Comparison of ENCODE assay signal across 9 cellular contexts in genomic region chr2:219308142-219309093, GRCh38. TPM values are rescaled to one million over a fixed set of nuclear protein-coding genes. Genes with fewer than 3 reads are reported as not detected.
DNase-seq lines count a peak whose midpoint lies in the region; ATAC-seq and TF ChIP-seq lines count a peak whose summit lies in the region.
"Had no signal": no experiment of that assay in that cellular context is flagged by ENCODE, and none has a peak within 500 bp of the region (broad histone marks: within the 10 kb centered on the region; RNA-seq: fewer than 3 reads in every experiment).

No MANE protein-coding gene starts in this region.

- H4K91ac ChIP-seq in neuronal stem cell (ENCODE audit: low read depth, low read length, poor library complexity): no peak overlapping the region

- H2BK15ac ChIP-seq in neuronal stem cell (ENCODE audit: low read length): no peak overlapping the region

- ATAC-seq in PC-3 (peak; percentile 96), GM19467 (IDR thresholded peaks at IDR 0.05; ENCODE audit: unreplicated experiment) (no peak), GM18861 (IDR thresholded peaks at IDR 0.05; ENCODE audit: unreplicated experiment) (no peak)
- peak; percentile 86 to 89 for ATAC-seq in activated T-cell treated with anti-CD3 and anti-CD28 coated beads, Interleukin-2, amount 50 U/mL, for 72 hours (replicated peaks in 1 of 2)

- POLR2A ChIA-PET in PC-3 (lab: Charles Lee; ENCODE audit: unreplicated experiment): no interaction called here

- H3K4me3 ChIP-seq in HAP-1 (no peak overlapping the region), PC-3 (ENCODE audit: low read length) (peak overlapping the region; percentile 57), fibroblast of pulmonary artery (replicated peaks; ENCODE audit: low read depth, low read length) (peak overlapping the region; percentile 29), neuronal stem cell (ENCODE audit: low read length in 2 of 2) (peak overlapping the region in 1 of 2 donors; percentile 62)

- no peaks in the 10 kb centered on the region for H3K9me2 ChIP-seq in PC-3 (replicated peaks; ENCODE audit: low read length)

- no peak overlapping the region for H3K4ac ChIP-seq in neuronal stem cell (ENCODE audit: low read length)

- H3K4me1 ChIP-seq in HAP-1: no peaks in the 10 kb centered on the region
- H3K4me1 ChIP-seq in PC-3 (ENCODE audit: insufficient read depth, low read length): peaks cover 13% of the 10 kb centered on the region
- H3K4me1 ChIP-seq in neuronal stem cell (ENCODE audit: control insufficient read depth in 2 of 2, insufficient read depth in 1 of 2, low read depth in 1 of 2, low read length in 2 of 2): peaks cover 8 to 9% of the 10 kb centered on the region in 2 donors

- H3K4me2 ChIP-seq in PC-3 (ENCODE audit: low read length) (peak overlapping the region; percentile 77), neuronal stem cell (ENCODE audit: insufficient read depth, low read length, poor library complexity, severe bottlenecking) (peak overlapping the region; percentile 56)

- H3K36me3 Mint-ChIP-seq in activated T-cell treated with anti-CD3 and anti-CD28 coated beads, Interleukin-2, amount 50 U/mL, for 72 hours (ENCODE audit: insufficient read depth in 2 of 2): no peaks in the 10 kb centered on the region

- no peaks in the 10 kb centered on the region for H3F3A ChIP-seq in PC-3 (ENCODE audit: low read length, unreplicated experiment)

- intact Hi-C loops in PC-3 (cut with micrococcal nuclease): no loop called here

- no peak overlapping the region for H3K9ac ChIP-seq in PC-3 (ENCODE audit: low read length)
- H3K9ac ChIP-seq in neuronal stem cell (ENCODE audit: low read depth, low read length, poor library complexity): no peak overlapping the region

- in situ Hi-C loops in HAP-1 (cut with MboI; ENCODE audit: low sequenced_read_pairs): no loop called here

- no peak overlapping the region for H3K14ac ChIP-seq in neuronal stem cell (ENCODE audit: low read length)

- no peak overlapping the region for H3K18ac ChIP-seq in neuronal stem cell (ENCODE audit: low read length)

- WGBS in neuronal stem cell (ENCODE audit: extremely low coverage in 2 of 2, insufficient read length in 2 of 2, insufficient replicate concordance in 1 of 2), 2 donors: no CpG with 5 or more reads among the region's 45 CpGs

- peaks cover 18% of the 10 kb centered on the region for H3K27me3 ChIP-seq in HAP-1 (ENCODE audit: low read depth)
- H3K27me3 ChIP-seq in PC-3 (ENCODE audit: low read length): peaks cover 16% of the 10 kb centered on the region
- H3K27me3 ChIP-seq in neuronal stem cell (ENCODE audit: control insufficient read depth in 3 of 3, insufficient read depth in 3 of 3, low read depth in 1 of 3, low read length in 3 of 3): peaks cover 0 to 41% (median 28%) of the 10 kb centered on the region in 3 experiments

- H3K27me3 Mint-ChIP-seq in activated T-cell treated with anti-CD3 and anti-CD28 coated beads, Interleukin-2, amount 50 U/mL, for 72 hours (ENCODE audit: low read depth): peaks cover 59% of the 10 kb centered on the region

- peak overlapping the region in 1 of 2 donors; percentile 59 for H3K4me3 Mint-ChIP-seq in activated T-cell treated with anti-CD3 and anti-CD28 coated beads, Interleukin-2, amount 50 U/mL, for 72 hours

- DNase-seq in AG08396 (ENCODE audit: low spot score): peak; percentile 87
- peak; percentile 13 to 86 for DNase-seq in HAP-1 (ENCODE audit: low spot score in 2 of 2)
- peak; percentile 91 for DNase-seq in PC-3
- peak; percentile 80 to 81 for DNase-seq in activated T-cell treated with anti-CD3 and anti-CD28 coated beads, Interleukin-2, amount 50 U/mL, for 72 hours
- DNase-seq in fibroblast of pulmonary artery (ENCODE audit: low read depth): peak; percentile 70
- peak; percentile 89 for DNase-seq in neuronal stem cell (ENCODE audit: low spot score)

- H3K79me2 ChIP-seq in PC-3 (ENCODE audit: low read length): no peaks in the 10 kb centered on the region

- peaks cover 10% of the 10 kb centered on the region for H3K4me1 Mint-ChIP-seq in activated T-cell treated with anti-CD3 and anti-CD28 coated beads, Interleukin-2, amount 50 U/mL, for 72 hours (ENCODE audit: low read depth)

- H3K9me3 Mint-ChIP-seq in activated T-cell treated with anti-CD3 and anti-CD28 coated beads, Interleukin-2, amount 50 U/mL, for 72 hours: no peaks in the 10 kb centered on the region

- no peaks in the 10 kb centered on the region for H4K20me1 ChIP-seq in PC-3 (ENCODE audit: low read length)

- CTCF ChIA-PET in PC-3 (lab: Charles Lee): no interaction called here

- no peaks in the 10 kb centered on the region for H3K79me1 ChIP-seq in neuronal stem cell (ENCODE audit: low read depth, low read length)

- no peak overlapping the region for H2BK12ac ChIP-seq in neuronal stem cell (ENCODE audit: low read length)

- H3K27ac ChIP-seq in PC-3 (ENCODE audit: low read length) (no peak overlapping the region), neuronal stem cell (replicated peaks; ENCODE audit: low read length) (no peak overlapping the region)

- TF ChIP-seq CTCF in PC-3 (conservative IDR thresholded peaks at IDR 0.05; ENCODE audit: low read depth, low read length) (no peak), fibroblast of pulmonary artery (IDR thresholded peaks at IDR 0.05; ENCODE audit: low read length, missing control alignments) (no peak)

- H4K8ac ChIP-seq in neuronal stem cell (ENCODE audit: low read depth, low read length): no peak overlapping the region

- H3K23ac ChIP-seq in neuronal stem cell (ENCODE audit: low read depth, low read length, poor library complexity): no peak overlapping the region

- H2AFZ ChIP-seq in PC-3 (ENCODE audit: low read length): peak overlapping the region; percentile 60; the same call in 1 of the 2 replicates
- peak overlapping the region; percentile 66 for H2AFZ ChIP-seq in neuronal stem cell (ENCODE audit: low read length)

- H2AK5ac ChIP-seq in neuronal stem cell (ENCODE audit: low read depth, low read length): no peak overlapping the region

- H3K36me3 ChIP-seq in HAP-1 (replicated peaks) (no peaks in the 10 kb centered on the region), PC-3 (ENCODE audit: low read depth, low read length) (no peaks in the 10 kb centered on the region), neuronal stem cell (replicated peaks in 1 of 2; ENCODE audit: control insufficient read depth in 2 of 2, insufficient read depth in 2 of 2, low read length in 2 of 2) (no peaks in the 10 kb centered on the region)

- no peak overlapping the region for H3K27ac Mint-ChIP-seq in activated T-cell treated with anti-CD3 and anti-CD28 coated beads, Interleukin-2, amount 50 U/mL, for 72 hours

- no TSS peak for BruUV-seq in PC-3 (replicated peaks; lab: Mats Ljungman, UMichigan)

- H2BK5ac ChIP-seq in neuronal stem cell (ENCODE audit: low read length): no peak overlapping the region

- H3K9me3 ChIP-seq in HAP-1: no peaks in the 10 kb centered on the region; the same call in 1 of the 2 replicates
- no peaks in the 10 kb centered on the region for H3K9me3 ChIP-seq in PC-3 (ENCODE audit: low read length)
- H3K9me3 ChIP-seq in neuronal stem cell (replicated peaks in 1 of 2; ENCODE audit: control insufficient read depth in 2 of 2, insufficient read depth in 1 of 2, low read depth in 1 of 2, low read length in 2 of 2): no peaks in the 10 kb centered on the region

- H2BK120ac ChIP-seq in neuronal stem cell (ENCODE audit: low read depth, low read length): peak overlapping the region; percentile 76

RNA-seq across cellular contexts. Expression of gene PTPRN, which starts 0.8 kb away (rescaled TPM):
- total RNA-seq in PC-3 (2014; rRNA removed): 0.07 TPM in 1 of 2 replicates, not detected in the other
- 1 to 10 TPM; 1.7 to 2.5 TPM for total RNA-seq in activated T-cell treated with anti-CD3 and anti-CD28 coated beads, Interleukin-2, amount 50 U/mL, for 72 hours
- polyA plus RNA-seq in neuronal stem cell (2013, experiment 1 of 2): 0.36 TPM
- 0.47 TPM for polyA plus RNA-seq in neuronal stem cell (2013, experiment 2 of 2)

RNA-seq across cellular contexts. Expression of gene RESP18, which starts 24.1 kb away (rescaled TPM):
- total RNA-seq in PC-3 (2014; rRNA removed): not detected in 2 replicates
- not detected for total RNA-seq in activated T-cell treated with anti-CD3 and anti-CD28 coated beads, Interleukin-2, amount 50 U/mL, for 72 hours
- not detected for polyA plus RNA-seq in neuronal stem cell (2013, experiment 1 of 2)
- not detected for polyA plus RNA-seq in neuronal stem cell (2013, experiment 2 of 2)
- total RNA-seq: mononuclear cell had no signal

RNA-seq across cellular contexts. Expression of gene DNAJB2, which starts 29.3 kb away (rescaled TPM):
- total RNA-seq in PC-3 (2014; rRNA removed): 62.3 and 98.4 TPM in 2 replicates
- 10 to 100 TPM; 71.1 to 88.1 TPM for total RNA-seq in activated T-cell treated with anti-CD3 and anti-CD28 coated beads, Interleukin-2, amount 50 U/mL, for 72 hours
- polyA plus RNA-seq in neuronal stem cell (2013, experiment 1 of 2): 39.6 TPM
- polyA plus RNA-seq in neuronal stem cell (2013, experiment 2 of 2): 39.1 TPM

RNA-seq across cellular contexts. Expression of gene TUBA4A, which starts 54.7 kb away (rescaled TPM):
- total RNA-seq in PC-3 (2014; rRNA removed): 75.4 and 87.9 TPM in 2 replicates
- 10 to 100 TPM; 82.0 to 99.8 TPM for total RNA-seq in activated T-cell treated with anti-CD3 and anti-CD28 coated beads, Interleukin-2, amount 50 U/mL, for 72 hours
- polyA plus RNA-seq in neuronal stem cell (2013, experiment 1 of 2): 0.42 TPM
- 0.78 TPM for polyA plus RNA-seq in neuronal stem cell (2013, experiment 2 of 2)

RNA-seq across cellular contexts. Expression of gene TUBA4B, which starts 55.4 kb away (rescaled TPM):
- total RNA-seq in PC-3 (2014; rRNA removed): not detected in 2 replicates
- not detected for total RNA-seq in activated T-cell treated with anti-CD3 and anti-CD28 coated beads, Interleukin-2, amount 50 U/mL, for 72 hours
- polyA plus RNA-seq in neuronal stem cell (2013, experiment 1 of 2): not detected
- polyA plus RNA-seq in neuronal stem cell (2013, experiment 2 of 2): not detected
- total RNA-seq: mononuclear cell had no signal

Comparison
In these comparisons a context has a peak if more than half of its experiments do, and no peak if none do; other contexts are left out.
1. ATAC-seq: peak in PC-3 (single experiment) and activated T-cell treated with anti-CD3 and anti-CD28 coated beads, Interleukin-2, amount 50 U/mL, for 72 hours (2 of 2); none in GM19467 (single experiment) and GM18861 (single experiment).
2. Peak in every context shown above with its lines, with median percentiles within 50 percentile points of each other: DNase-seq.